In the genomic region with DNA sequence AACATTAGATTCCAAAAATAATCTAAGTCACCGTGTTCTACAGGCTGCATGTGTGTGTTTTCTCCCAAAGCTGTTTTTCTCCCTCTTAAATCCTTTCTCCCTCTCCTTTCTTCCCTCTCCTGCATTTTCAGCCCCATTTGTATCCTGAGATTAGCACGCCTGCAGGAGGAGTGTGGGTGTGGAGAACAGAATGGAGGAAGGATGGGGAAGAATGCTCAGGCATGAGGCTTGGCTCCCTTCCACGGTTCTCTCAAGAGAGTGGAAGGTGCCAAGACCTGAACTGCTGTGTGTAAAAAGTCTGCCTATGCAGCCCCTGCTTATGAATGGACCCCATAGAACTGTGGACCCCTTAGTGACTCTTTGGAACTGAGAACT, we compare ENCODE assay signal across 2 cellular contexts.
A peak's percentile ranks its signal among the peaks of the same experiment; 100 is the strongest.
TF ChIP-seq lines count a peak whose summit lies in the region.

No MANE protein-coding gene starts in this region.

TF ChIP-seq in SK-N-SH, 30 proteins besides CTCF, POLR2A, EP300 and RAD21:
- TF ChIP-seq RCOR1 (IDR thresholded peaks at IDR 0.05; ENCODE audit: low read length) (no peak), NFIC (IDR thresholded peaks at IDR 0.05; ENCODE audit: borderline replicate concordance) (0 out of 2 replicates have a peak, but pooled peaks have one; percentile 6), CHD2 (IDR thresholded peaks at IDR 0.05; ENCODE audit: low read length, partially characterized antibody) (no peak), POLR2AphosphoS5 (IDR thresholded peaks at IDR 0.05; ENCODE audit: low read depth, low read length) (no peak), NRF1 (IDR thresholded peaks at IDR 0.05; ENCODE audit: low read depth, low read length) (no peak)
- TF ChIP-seq, protein P1, sequence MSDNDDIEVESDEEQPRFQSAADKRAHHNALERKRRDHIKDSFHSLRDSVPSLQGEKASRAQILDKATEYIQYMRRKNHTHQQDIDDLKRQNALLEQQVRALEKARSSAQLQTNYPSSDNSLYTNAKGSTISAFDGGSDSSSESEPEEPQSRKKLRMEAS (IDR thresholded peaks at IDR 0.05; ENCODE audit: low read depth): no peak
- TF ChIP-seq, protein P2, sequence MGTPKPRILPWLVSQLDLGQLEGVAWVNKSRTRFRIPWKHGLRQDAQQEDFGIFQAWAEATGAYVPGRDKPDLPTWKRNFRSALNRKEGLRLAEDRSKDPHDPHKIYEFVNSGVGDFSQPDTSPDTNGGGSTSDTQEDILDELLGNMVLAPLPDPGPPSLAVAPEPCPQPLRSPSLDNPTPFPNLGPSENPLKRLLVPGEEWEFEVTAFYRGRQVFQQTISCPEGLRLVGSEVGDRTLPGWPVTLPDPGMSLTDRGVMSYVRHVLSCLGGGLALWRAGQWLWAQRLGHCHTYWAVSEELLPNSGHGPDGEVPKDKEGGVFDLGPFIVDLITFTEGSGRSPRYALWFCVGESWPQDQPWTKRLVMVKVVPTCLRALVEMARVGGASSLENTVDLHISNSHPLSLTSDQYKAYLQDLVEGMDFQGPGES (IDR thresholded peaks at IDR 0.05; ENCODE audit: low read depth, low read length): no peak

TF ChIP-seq in endothelial cell of umbilical vein, 7 proteins besides CTCF, POLR2A, EP300 and RAD21:
- TF ChIP-seq POLR2AphosphoS5 (IDR thresholded peaks at IDR 0.05; ENCODE audit: insufficient read depth, low read depth, low read length) (no peak), EZH2 (IDR thresholded peaks at IDR 0.05; ENCODE audit: borderline replicate concordance, low read depth, low read length, severe bottlenecking) (no peak), GATA2 (IDR thresholded peaks at IDR 0.05; ENCODE audit: insufficient read depth, insufficient read length, low read depth, low read length) (no peak), FOS (IDR thresholded peaks at IDR 0.05; ENCODE audit: borderline replicate concordance, insufficient read depth, low read length) (no peak), JUN (IDR thresholded peaks at IDR 0.05; ENCODE audit: borderline replicate concordance, insufficient read depth, insufficient read length, low read depth) (no peak), MYC (IDR thresholded peaks at IDR 0.05; ENCODE audit: low read depth, low read length) (no peak)
